25 cellular contexts compared by ENCODE assay signal in genomic region chrX:46278591-46278990, GRCh38.
DNase-seq lines count a peak whose midpoint lies in the region; ATAC-seq, FAIRE-seq and TF ChIP-seq lines count a peak whose summit lies in the region.
"Had no signal": no experiment of that assay in that cellular context is flagged by ENCODE, and none has a peak within 500 bp of the region (broad histone marks: within the 10 kb centered on the region; RNA-seq: fewer than 3 reads in every experiment).

No MANE protein-coding gene starts in this region.

- no peak overlapping the region for H3K4me3 Mint-ChIP-seq in activated T-helper 2 cell treated with anti-CD3 and anti-CD28 coated beads, Interferon-gamma antibody, Interleukin-2, Interleukin-4, amounts not matched to agents 10 μg/mL and 5 μg/mL and 100 μg/mL, durations not matched to agents 14 hours and 24 hours and 36 hours (ENCODE audit: low read depth)
- peak overlapping the region; percentile 72 for H3K4me3 Mint-ChIP-seq in natural killer cell
- H3K4me3 Mint-ChIP-seq: B cell, type B pancreatic cell had no signal

- in situ Hi-C loops in GM23248 (cut with MboI) (no loop called here), HepG2 (cut with HindIII; ENCODE audit: extremely low pct_ligation_motif_present, low pct_unique_long_range_greater_than_20kb) (no loop called here)

- CTCF ChIA-PET in SK-N-SH (lab: Yijun Ruan, JAX) (no interaction called here), HepG2 (lab: Yijun Ruan, JAX; ENCODE audit: low intra/inter-chr PET ratio, low total read pairs) (no interaction called here)

- intact Hi-C loops in activated T-helper 2 cell treated with anti-CD3 and anti-CD28 coated beads, Interferon-gamma antibody, Interleukin-2, Interleukin-4, amounts not matched to agents 10 μg/mL and 5 μg/mL and 100 μg/mL, durations not matched to agents 14 hours and 24 hours and 36 hours (cut with micrococcal nuclease), result loop anchor here (2.0 kb wide), 2 partner anchors 42 to 568 kb away; no protein-coding TSS in a partner anchor
- intact Hi-C loops in natural killer cell (cut with micrococcal nuclease), result no loop called here
- intact Hi-C loops in HepG2 (cut with micrococcal nuclease; ENCODE audit: unreplicated experiment), result no loop called here

- H3K4me3 ChIP-seq in SK-N-SH (ENCODE audit: low read depth in 2 of 2, low read length in 1 of 2) (no peak overlapping the region), GM23248 (no peak overlapping the region), HepG2 (replicated peaks in 1 of 3; ENCODE audit: insufficient read depth in 1 of 3, low read depth in 2 of 3, low read length in 3 of 3) (no peak overlapping the region)
- H3K4me3 ChIP-seq: adrenal gland, breast epithelium, coronary artery, ovary had no signal

- BruUV-seq in HepG2 (replicated peaks; lab: Mats Ljungman, UMichigan), result no TSS peak

- H3K9me2 ChIP-seq in SK-N-SH (no peaks in the 10 kb centered on the region), GM23248 (ENCODE audit: insufficient read depth) (no peaks in the 10 kb centered on the region)

- H3K27ac Mint-ChIP-seq in activated T-helper 2 cell treated with anti-CD3 and anti-CD28 coated beads, Interferon-gamma antibody, Interleukin-2, Interleukin-4, amounts not matched to agents 10 μg/mL and 5 μg/mL and 100 μg/mL, durations not matched to agents 14 hours and 24 hours and 36 hours, result peak overlapping the region; percentile 90
- peak overlapping the region; percentile 62 to 84 for H3K27ac Mint-ChIP-seq in natural killer cell
- H3K27ac Mint-ChIP-seq: B cell, type B pancreatic cell had no signal

- DNase-seq in SK-N-SH, result no peak
- no peak for DNase-seq in GM23248
- DNase-seq in activated T-helper 2 cell treated with anti-CD3 and anti-CD28 coated beads, Interferon-gamma antibody, Interleukin-2, Interleukin-4, amounts not matched to agents 10 μg/mL and 5 μg/mL and 100 μg/mL, durations not matched to agents 14 hours and 24 hours and 36 hours (ENCODE audit: low spot score), result no peak
- DNase-seq in natural killer cell, result no peak
- DNase-seq in HepG2 (ENCODE audit: low spot score), result no peak
- DNase-seq: 8988T; adrenal gland; COR-L47; glutamatergic neuron; HFFc6; left colon; NCI-H187; NCI-H2227 treated with DMSO at 0.1 percent for 48 hours; NCI-H748 treated with DMSO at 0.1 percent for 48 hours; ovary; stimulated activated CD4-positive, alpha-beta T cell treated with anti-CD3 and anti-CD28 coated beads, Interleukin-12 subunit alpha, Interleukin-12 subunit beta, amount 100 ng/mL, for 4 hours had no signal

- peaks cover 7% of the 10 kb centered on the region for H3K9me3 Mint-ChIP-seq in activated T-helper 2 cell treated with anti-CD3 and anti-CD28 coated beads, Interferon-gamma antibody, Interleukin-2, Interleukin-4, amounts not matched to agents 10 μg/mL and 5 μg/mL and 100 μg/mL, durations not matched to agents 14 hours and 24 hours and 36 hours
- no peaks in the 10 kb centered on the region for H3K9me3 Mint-ChIP-seq in natural killer cell

- no peak for FAIRE-seq in HepG2 (lab: Jason Lieb, UNC)
- FAIRE-seq: GM12891, HTR-8/SVneo had no signal

- no peaks in the 10 kb centered on the region for H3K27me3 Mint-ChIP-seq in activated T-helper 2 cell treated with anti-CD3 and anti-CD28 coated beads, Interferon-gamma antibody, Interleukin-2, Interleukin-4, amounts not matched to agents 10 μg/mL and 5 μg/mL and 100 μg/mL, durations not matched to agents 14 hours and 24 hours and 36 hours (ENCODE audit: low read depth)
- H3K27me3 Mint-ChIP-seq in natural killer cell (ENCODE audit: low read depth in 2 of 2), result peaks cover 0 to 2% of the 10 kb centered on the region in 2 donors
- H3K27me3 Mint-ChIP-seq: type B pancreatic cell had no signal

- H4K20me1 ChIP-seq in SK-N-SH (ENCODE audit: insufficient read depth) (no peaks in the 10 kb centered on the region), GM23248 (ENCODE audit: insufficient read depth) (no peaks in the 10 kb centered on the region), HepG2 (ENCODE audit: insufficient read depth, low read length) (no peaks in the 10 kb centered on the region)

- H3K27me3 ChIP-seq in SK-N-SH (ENCODE audit: insufficient read depth) (no peaks in the 10 kb centered on the region), GM23248 (replicated peaks; ENCODE audit: insufficient read depth) (no peaks in the 10 kb centered on the region), HepG2 (ENCODE audit: control insufficient read depth in 1 of 2, insufficient read depth in 2 of 2, low read length in 2 of 2) (no peaks in the 10 kb centered on the region)
- H3K27me3 ChIP-seq: ovary had no signal

- H3K9ac ChIP-seq in SK-N-SH (no peak overlapping the region), GM23248 (no peak overlapping the region), HepG2 (ENCODE audit: insufficient read depth, low read depth, low read length) (no peak overlapping the region)

- no peak for TF ChIP-seq RAD21 in SK-N-SH (IDR thresholded peaks at IDR 0.05; ENCODE audit: low read length)
- TF ChIP-seq RAD21 in HepG2 (CRISPR knock-in tag; IDR thresholded peaks at IDR 0.05), result no peak

- H3K79me2 ChIP-seq in SK-N-SH (ENCODE audit: insufficient read depth) (no peaks in the 10 kb centered on the region), GM23248 (ENCODE audit: insufficient read depth) (no peaks in the 10 kb centered on the region), HepG2 (ENCODE audit: insufficient read depth, low read length) (no peaks in the 10 kb centered on the region)

- H3K4me1 Mint-ChIP-seq in activated T-helper 2 cell treated with anti-CD3 and anti-CD28 coated beads, Interferon-gamma antibody, Interleukin-2, Interleukin-4, amounts not matched to agents 10 μg/mL and 5 μg/mL and 100 μg/mL, durations not matched to agents 14 hours and 24 hours and 36 hours (ENCODE audit: low read depth), result peaks cover 21% of the 10 kb centered on the region
- H3K4me1 Mint-ChIP-seq in natural killer cell, result peaks cover 9 to 18% of the 10 kb centered on the region in 2 donors
- H3K4me1 Mint-ChIP-seq: B cell had no signal

- H3K4me1 ChIP-seq in SK-N-SH (ENCODE audit: control insufficient read depth in 1 of 2, insufficient read depth in 2 of 2, low read depth in 1 of 2, low read length in 1 of 2) (0 out of 4 replicates have a peak, but pooled peaks cover 0 to 13% of the 10 kb centered on the region in 2 experiments), GM23248 (ENCODE audit: insufficient read depth) (peaks cover 20% of the 10 kb centered on the region), HepG2 (ENCODE audit: insufficient read depth, low read length) (no peaks in the 10 kb centered on the region)
- H3K4me1 ChIP-seq: adrenal gland, breast epithelium had no signal

- H3K27ac ChIP-seq in SK-N-SH (ENCODE audit: low read depth in 2 of 2, low read length in 1 of 2) (peak overlapping the region in 1 of 2 experiments; percentile 64; a peak in 3 of 4 replicates), GM23248 (no peak overlapping the region), HepG2 (ENCODE audit: extremely low read length, insufficient read depth, low read length) (no peak overlapping the region)
- H3K27ac ChIP-seq: adrenal gland, breast epithelium, coronary artery, ovary had no signal

- no peak for ATAC-seq in SK-N-SH treated with all-trans-retinoic acid at 6 μM for 48 hours
- no peak for ATAC-seq in natural killer cell
- no peak for ATAC-seq in GM19035 (IDR thresholded peaks at IDR 0.05; ENCODE audit: unreplicated experiment)
- no peak for ATAC-seq in HG02588 (IDR thresholded peaks at IDR 0.05; ENCODE audit: unreplicated experiment)
- ATAC-seq in HepG2, result no peak
- ATAC-seq: left colon had no signal

- peak overlapping the region; percentile 47; the same call in 1 of the 2 replicates for H2AFZ ChIP-seq in SK-N-SH (ENCODE audit: low read depth)
- no peak overlapping the region for H2AFZ ChIP-seq in GM23248
- no peak overlapping the region for H2AFZ ChIP-seq in HepG2 (ENCODE audit: low read length)

- H3K4me2 ChIP-seq in SK-N-SH (no peak overlapping the region), GM23248 (ENCODE audit: unreplicated experiment) (peak overlapping the region; percentile 49), HepG2 (ENCODE audit: low read depth, low read length) (no peak overlapping the region)

- no peak for TF ChIP-seq POLR2A in HepG2 (IDR thresholded peaks at IDR 0.05; ENCODE audit: insufficient read depth in 1 of 2, low read depth in 2 of 2, low read length in 2 of 2)

- no peaks in the 10 kb centered on the region for H3K36me3 ChIP-seq in SK-N-SH (replicated peaks in 1 of 2; ENCODE audit: control insufficient read depth in 1 of 2, insufficient read depth in 2 of 2, low read length in 1 of 2)
- no peaks in the 10 kb centered on the region for H3K36me3 ChIP-seq in GM23248 (ENCODE audit: low read depth)
- no peaks in the 10 kb centered on the region for H3K36me3 ChIP-seq in HepG2 (replicated peaks in 1 of 2; ENCODE audit: control insufficient read depth in 1 of 2, insufficient read depth in 2 of 2, low read length in 2 of 2)
- H3K36me3 ChIP-seq: adrenal gland, breast epithelium, ovary had no signal

- no peak for TF ChIP-seq EP300 in SK-N-SH (IDR thresholded peaks at IDR 0.05; ENCODE audit: borderline replicate concordance in 1 of 2, low read depth in 1 of 2, low read length in 1 of 2)
- no peak for TF ChIP-seq EP300 in HepG2 (IDR thresholded peaks at IDR 0.05; ENCODE audit: low read depth in 2 of 2, low read length in 2 of 2)
- TF ChIP-seq EP300 in HepG2 (CRISPR knock-in tag; IDR thresholded peaks at IDR 0.05; ENCODE audit: borderline replicate concordance), result no peak

- 16% methylated on average over 1 of the region's 1 CpG for WGBS in SK-N-SH (ENCODE audit: low lambda C conversion rate)
- WGBS in GM23248 (ENCODE audit: low coverage in 1 of 2, low lambda C conversion rate in 2 of 2, missing lambda C conversion rate in 2 of 2), 2 experiments, result 95 to 96% methylated on average over 1 of the region's 1 CpG
- 83% methylated on average over 1 of the region's 1 CpG for WGBS in HepG2 (ENCODE audit: low lambda C conversion rate)

- H3F3A ChIP-seq in SK-N-SH (replicated peaks; ENCODE audit: insufficient read depth), result peaks cover 5% of the 10 kb centered on the region
- H3F3A ChIP-seq in GM23248 (ENCODE audit: insufficient read depth), result peaks cover 8% of the 10 kb centered on the region; the same call in 1 of the 2 replicates

- TF ChIP-seq CTCF in SK-N-SH (IDR thresholded peaks at IDR 0.05), result no peak
- TF ChIP-seq CTCF in natural killer cell (IDR thresholded peaks at IDR 0.05), result no peak
- no peak for TF ChIP-seq CTCF in HepG2 (CRISPR knock-in tag; IDR thresholded peaks at IDR 0.05)

- POLR2A ChIA-PET in SK-N-SH (lab: Yijun Ruan, JAX), result no interaction called here
- POLR2A ChIA-PET in HepG2 (lab: Yijun Ruan, JAX), result no interaction called here

- no peaks in the 10 kb centered on the region for H3K36me3 Mint-ChIP-seq in activated T-helper 2 cell treated with anti-CD3 and anti-CD28 coated beads, Interferon-gamma antibody, Interleukin-2, Interleukin-4, amounts not matched to agents 10 μg/mL and 5 μg/mL and 100 μg/mL, durations not matched to agents 14 hours and 24 hours and 36 hours (ENCODE audit: low read depth)
- no peaks in the 10 kb centered on the region for H3K36me3 Mint-ChIP-seq in natural killer cell

- no peaks in the 10 kb centered on the region for H3K9me3 ChIP-seq in SK-N-SH
- no peaks in the 10 kb centered on the region for H3K9me3 ChIP-seq in GM23248 (ENCODE audit: low read depth)
- no peaks in the 10 kb centered on the region for H3K9me3 ChIP-seq in HepG2 (ENCODE audit: low read length)
- H3K9me3 ChIP-seq: adrenal gland, breast epithelium, ovary had no signal

TF ChIP-seq in HepG2, 621 proteins besides CTCF, POLR2A, EP300 and RAD21 (continues in another document):
- TF ChIP-seq KLF13 (CRISPR knock-in tag; IDR thresholded peaks at IDR 0.05) (no peak), ATF1 (CRISPR knock-in tag; IDR thresholded peaks at IDR 0.05) (no peak)
